1 cellular context compared by ENCODE assay signal in the genomic region with DNA sequence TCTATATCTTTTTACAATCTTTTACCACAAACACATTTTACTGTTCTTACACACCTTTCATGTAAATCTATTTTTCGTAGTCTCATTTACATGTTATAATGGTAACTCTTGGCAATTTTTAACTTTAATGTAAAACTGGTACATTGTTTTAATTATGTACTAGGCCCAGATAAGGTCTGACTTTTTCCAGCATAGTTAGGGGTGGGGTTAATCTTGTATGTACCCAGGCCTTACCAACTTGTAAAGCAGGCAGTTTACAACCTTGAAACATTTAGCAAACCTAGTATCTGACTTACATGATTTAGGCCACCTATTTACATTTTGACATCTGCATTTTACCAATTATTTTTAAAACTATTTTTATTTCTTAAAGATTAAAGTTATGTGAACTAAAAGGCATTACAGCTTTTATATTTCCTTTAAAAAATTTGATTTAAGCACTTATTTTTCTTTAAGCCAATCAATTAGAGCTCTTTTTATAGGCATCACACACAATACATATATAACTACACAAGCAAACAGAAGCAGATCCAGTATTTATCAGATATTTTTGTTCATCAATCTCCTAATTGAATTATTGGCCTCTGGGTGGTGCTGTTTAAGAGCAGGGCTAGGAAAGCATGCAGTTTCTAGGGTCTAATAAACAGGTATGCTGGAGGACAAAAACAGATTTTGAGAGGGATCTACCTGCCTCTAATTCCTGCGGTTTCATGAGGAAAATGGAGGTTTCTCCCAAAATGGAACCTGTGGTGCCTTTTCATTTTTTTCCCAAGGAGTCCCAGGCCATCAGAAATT.
TF ChIP-seq lines count a peak whose summit lies in the region.

No MANE protein-coding gene starts in this region.

TF ChIP-seq in GM23338, 12 proteins besides CTCF, POLR2A, EP300 and RAD21 (continued from another document):
- TF ChIP-seq, protein P1, sequence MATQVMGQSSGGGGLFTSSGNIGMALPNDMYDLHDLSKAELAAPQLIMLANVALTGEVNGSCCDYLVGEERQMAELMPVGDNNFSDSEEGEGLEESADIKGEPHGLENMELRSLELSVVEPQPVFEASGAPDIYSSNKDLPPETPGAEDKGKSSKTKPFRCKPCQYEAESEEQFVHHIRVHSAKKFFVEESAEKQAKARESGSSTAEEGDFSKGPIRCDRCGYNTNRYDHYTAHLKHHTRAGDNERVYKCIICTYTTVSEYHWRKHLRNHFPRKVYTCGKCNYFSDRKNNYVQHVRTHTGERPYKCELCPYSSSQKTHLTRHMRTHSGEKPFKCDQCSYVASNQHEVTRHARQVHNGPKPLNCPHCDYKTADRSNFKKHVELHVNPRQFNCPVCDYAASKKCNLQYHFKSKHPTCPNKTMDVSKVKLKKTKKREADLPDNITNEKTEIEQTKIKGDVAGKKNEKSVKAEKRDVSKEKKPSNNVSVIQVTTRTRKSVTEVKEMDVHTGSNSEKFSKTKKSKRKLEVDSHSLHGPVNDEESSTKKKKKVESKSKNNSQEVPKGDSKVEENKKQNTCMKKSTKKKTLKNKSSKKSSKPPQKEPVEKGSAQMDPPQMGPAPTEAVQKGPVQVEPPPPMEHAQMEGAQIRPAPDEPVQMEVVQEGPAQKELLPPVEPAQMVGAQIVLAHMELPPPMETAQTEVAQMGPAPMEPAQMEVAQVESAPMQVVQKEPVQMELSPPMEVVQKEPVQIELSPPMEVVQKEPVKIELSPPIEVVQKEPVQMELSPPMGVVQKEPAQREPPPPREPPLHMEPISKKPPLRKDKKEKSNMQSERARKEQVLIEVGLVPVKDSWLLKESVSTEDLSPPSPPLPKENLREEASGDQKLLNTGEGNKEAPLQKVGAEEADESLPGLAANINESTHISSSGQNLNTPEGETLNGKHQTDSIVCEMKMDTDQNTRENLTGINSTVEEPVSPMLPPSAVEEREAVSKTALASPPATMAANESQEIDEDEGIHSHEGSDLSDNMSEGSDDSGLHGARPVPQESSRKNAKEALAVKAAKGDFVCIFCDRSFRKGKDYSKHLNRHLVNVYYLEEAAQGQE (IDR thresholded peaks at IDR 0.05; ENCODE audit: unreplicated experiment), result no peak
- no peak for TF ChIP-seq JUNB (IDR thresholded peaks at IDR 0.05; ENCODE audit: unreplicated experiment)
- TF ChIP-seq, protein P2, sequence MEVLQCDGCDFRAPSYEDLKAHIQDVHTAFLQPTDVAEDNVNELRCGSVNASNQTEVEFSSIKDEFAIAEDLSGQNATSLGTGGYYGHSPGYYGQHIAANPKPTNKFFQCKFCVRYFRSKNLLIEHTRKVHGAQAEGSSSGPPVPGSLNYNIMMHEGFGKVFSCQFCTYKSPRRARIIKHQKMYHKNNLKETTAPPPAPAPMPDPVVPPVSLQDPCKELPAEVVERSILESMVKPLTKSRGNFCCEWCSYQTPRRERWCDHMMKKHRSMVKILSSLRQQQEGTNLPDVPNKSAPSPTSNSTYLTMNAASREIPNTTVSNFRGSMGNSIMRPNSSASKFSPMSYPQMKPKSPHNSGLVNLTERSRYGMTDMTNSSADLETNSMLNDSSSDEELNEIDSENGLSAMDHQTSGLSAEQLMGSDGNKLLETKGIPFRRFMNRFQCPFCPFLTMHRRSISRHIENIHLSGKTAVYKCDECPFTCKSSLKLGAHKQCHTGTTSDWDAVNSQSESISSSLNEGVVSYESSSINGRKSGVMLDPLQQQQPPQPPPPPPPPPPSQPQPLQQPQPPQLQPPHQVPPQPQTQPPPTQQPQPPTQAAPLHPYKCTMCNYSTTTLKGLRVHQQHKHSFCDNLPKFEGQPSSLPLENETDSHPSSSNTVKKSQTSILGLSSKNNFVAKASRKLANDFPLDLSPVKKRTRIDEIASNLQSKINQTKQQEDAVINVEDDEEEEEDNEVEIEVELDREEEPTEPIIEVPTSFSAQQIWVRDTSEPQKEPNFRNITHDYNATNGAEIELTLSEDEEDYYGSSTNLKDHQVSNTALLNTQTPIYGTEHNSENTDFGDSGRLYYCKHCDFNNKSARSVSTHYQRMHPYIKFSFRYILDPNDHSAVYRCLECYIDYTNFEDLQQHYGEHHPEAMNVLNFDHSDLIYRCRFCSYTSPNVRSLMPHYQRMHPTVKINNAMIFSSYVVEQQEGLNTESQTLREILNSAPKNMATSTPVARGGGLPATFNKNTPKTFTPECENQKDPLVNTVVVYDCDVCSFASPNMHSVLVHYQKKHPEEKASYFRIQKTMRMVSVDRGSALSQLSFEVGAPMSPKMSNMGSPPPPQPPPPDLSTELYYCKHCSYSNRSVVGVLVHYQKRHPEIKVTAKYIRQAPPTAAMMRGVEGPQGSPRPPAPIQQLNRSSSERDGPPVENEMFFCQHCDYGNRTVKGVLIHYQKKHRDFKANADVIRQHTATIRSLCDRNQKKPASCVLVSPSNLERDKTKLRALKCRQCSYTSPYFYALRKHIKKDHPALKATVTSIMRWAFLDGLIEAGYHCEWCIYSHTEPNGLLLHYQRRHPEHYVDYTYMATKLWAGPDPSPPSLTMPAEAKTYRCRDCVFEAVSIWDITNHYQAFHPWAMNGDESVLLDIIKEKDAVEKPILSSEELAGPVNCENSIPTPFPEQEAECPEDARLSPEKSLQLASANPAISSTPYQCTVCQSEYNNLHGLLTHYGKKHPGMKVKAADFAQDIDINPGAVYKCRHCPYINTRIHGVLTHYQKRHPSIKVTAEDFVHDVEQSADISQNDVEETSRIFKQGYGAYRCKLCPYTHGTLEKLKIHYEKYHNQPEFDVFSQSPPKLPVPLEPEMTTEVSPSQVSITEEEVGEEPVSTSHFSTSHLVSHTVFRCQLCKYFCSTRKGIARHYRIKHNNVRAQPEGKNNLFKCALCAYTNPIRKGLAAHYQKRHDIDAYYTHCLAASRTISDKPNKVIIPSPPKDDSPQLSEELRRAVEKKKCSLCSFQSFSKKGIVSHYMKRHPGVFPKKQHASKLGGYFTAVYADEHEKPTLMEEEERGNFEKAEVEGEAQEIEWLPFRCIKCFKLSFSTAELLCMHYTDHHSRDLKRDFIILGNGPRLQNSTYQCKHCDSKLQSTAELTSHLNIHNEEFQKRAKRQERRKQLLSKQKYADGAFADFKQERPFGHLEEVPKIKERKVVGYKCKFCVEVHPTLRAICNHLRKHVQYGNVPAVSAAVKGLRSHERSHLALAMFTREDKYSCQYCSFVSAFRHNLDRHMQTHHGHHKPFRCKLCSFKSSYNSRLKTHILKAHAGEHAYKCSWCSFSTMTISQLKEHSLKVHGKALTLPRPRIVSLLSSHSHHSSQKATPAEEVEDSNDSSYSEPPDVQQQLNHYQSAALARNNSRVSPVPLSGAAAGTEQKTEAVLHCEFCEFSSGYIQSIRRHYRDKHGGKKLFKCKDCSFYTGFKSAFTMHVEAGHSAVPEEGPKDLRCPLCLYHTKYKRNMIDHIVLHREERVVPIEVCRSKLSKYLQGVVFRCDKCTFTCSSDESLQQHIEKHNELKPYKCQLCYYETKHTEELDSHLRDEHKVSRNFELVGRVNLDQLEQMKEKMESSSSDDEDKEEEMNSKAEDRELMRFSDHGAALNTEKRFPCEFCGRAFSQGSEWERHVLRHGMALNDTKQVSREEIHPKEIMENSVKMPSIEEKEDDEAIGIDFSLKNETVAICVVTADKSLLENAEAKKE (CRISPR knock-in tag; IDR thresholded peaks at IDR 0.05), result no peak
- no peak for TF ChIP-seq ZNF331 (CRISPR knock-in tag; IDR thresholded peaks at IDR 0.05; ENCODE audit: low read depth)
- TF ChIP-seq EZH2phosphoT487 (IDR thresholded peaks at IDR 0.05; ENCODE audit: unreplicated experiment), result no peak
- TF ChIP-seq EZH2 (IDR thresholded peaks at IDR 0.05; ENCODE audit: low read depth, unreplicated experiment), result no peak
TF ChIP-seq in GM23338: peak in this region for 0.
